Comparison of ENCODE assay signal across 11 cellular contexts in the genomic region with DNA sequence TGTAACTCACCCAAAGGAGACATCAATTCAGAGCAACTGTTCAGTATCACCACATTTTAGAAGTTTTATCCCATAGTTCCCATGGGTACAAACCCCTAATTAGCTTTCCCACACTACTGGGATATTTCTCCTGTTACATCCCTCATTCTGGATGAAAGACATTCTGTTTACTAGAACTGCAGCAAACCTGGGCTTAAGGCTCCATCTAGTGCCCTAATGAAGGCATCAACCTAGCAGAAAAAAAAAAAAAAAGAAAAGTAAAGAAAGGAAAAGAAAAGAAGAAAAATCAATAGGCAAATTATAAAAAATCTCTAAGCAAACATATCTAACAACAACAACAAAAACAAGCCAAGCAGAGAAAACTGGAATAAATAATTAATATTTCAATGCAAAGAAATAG.
DNase-seq lines count a peak whose midpoint lies in the region; ATAC-seq and TF ChIP-seq lines count a peak whose summit lies in the region.
"Had no signal": no experiment of that assay in that cellular context is flagged by ENCODE, and none has a peak within 500 bp of the region (broad histone marks: within the 10 kb centered on the region; RNA-seq: fewer than 3 reads in every experiment).

No MANE protein-coding gene starts in this region.

- no peaks in the 10 kb centered on the region for H3K36me3 Mint-ChIP-seq in nephron progenitor cell (ENCODE audit: low read depth)
- no peaks in the 10 kb centered on the region for H3K36me3 Mint-ChIP-seq in naive thymus-derived CD4-positive, alpha-beta T cell

- intact Hi-C loops in naive thymus-derived CD4-positive, alpha-beta T cell (cut with micrococcal nuclease) = no loop called here

- DNase-seq in GM13976 (ENCODE audit: low spot score) (no peak), NCI-H1105 treated with DMSO at 0.1 percent for 48 hours (lab: John Stamatoyannopoulos, UW) (peak; percentile 40), cardiac fibroblast (ENCODE audit: low read depth in 2 of 2) (peak; percentile 39 to 51), nephron progenitor cell (peak; percentile 33), NCI-H2227 (lab: John Stamatoyannopoulos, UW; ENCODE audit: unreplicated experiment) (no peak)
- no peak for DNase-seq in naive thymus-derived CD4-positive, alpha-beta T cell
- DNase-seq: Peyer's patch had no signal

- no peaks in the 10 kb centered on the region for H3K36me3 ChIP-seq in naive thymus-derived CD4-positive, alpha-beta T cell (ENCODE audit: control insufficient read depth in 2 of 3, insufficient read depth in 3 of 3, low read length in 3 of 3)
- H3K36me3 ChIP-seq: Peyer's patch had no signal

- CTCF ChIA-PET in naive thymus-derived CD4-positive, alpha-beta T cell (lab: Charles Lee) = no interaction called here

- TF ChIP-seq CTCF in GM13976 (IDR thresholded peaks at IDR 0.05; ENCODE audit: borderline replicate concordance, control extremely low read depth, extremely low read depth, insufficient read depth, missing control alignments) (peak; percentile 19), cardiac fibroblast (IDR thresholded peaks at IDR 0.05; ENCODE audit: low read depth, low read length) (peak; percentile 32), nephron progenitor cell (IDR thresholded peaks at IDR 0.05) (peak; percentile 74)

- no peak overlapping the region for H3K27ac ChIP-seq in naive thymus-derived CD4-positive, alpha-beta T cell (ENCODE audit: low read depth, low read length)
- H3K27ac ChIP-seq: foreskin keratinocyte, Peyer's patch had no signal

- H3K4me1 ChIP-seq in naive thymus-derived CD4-positive, alpha-beta T cell (ENCODE audit: control insufficient read depth in 2 of 2, insufficient read depth in 2 of 2, low read length in 2 of 2) = no peaks in the 10 kb centered on the region
- H3K4me1 ChIP-seq: foreskin keratinocyte, Peyer's patch had no signal

- H3K27me3 Mint-ChIP-seq in nephron progenitor cell (ENCODE audit: low read depth, poor library complexity) = no peaks in the 10 kb centered on the region
- H3K27me3 Mint-ChIP-seq in naive thymus-derived CD4-positive, alpha-beta T cell = no peaks in the 10 kb centered on the region

- in situ Hi-C loops in GM13976 (cut with MboI; ENCODE audit: low sequenced_read_pairs, unreplicated experiment) = no loop called here

- peaks cover 10% of the 10 kb centered on the region for H3K4me1 Mint-ChIP-seq in nephron progenitor cell
- H3K4me1 Mint-ChIP-seq in naive thymus-derived CD4-positive, alpha-beta T cell = no peaks in the 10 kb centered on the region

- no peaks in the 10 kb centered on the region for H3K27me3 ChIP-seq in naive thymus-derived CD4-positive, alpha-beta T cell (ENCODE audit: control insufficient read depth in 2 of 2, insufficient read depth in 2 of 2, low read length in 2 of 2)
- H3K27me3 ChIP-seq: foreskin keratinocyte, Peyer's patch had no signal

- H3K9me3 Mint-ChIP-seq in nephron progenitor cell = peaks cover 9% of the 10 kb centered on the region
- peaks cover 0 to 8% (median 2%) of the 10 kb centered on the region in 11 donors for H3K9me3 Mint-ChIP-seq in naive thymus-derived CD4-positive, alpha-beta T cell
- H3K9me3 Mint-ChIP-seq: activated T-helper 2 cell treated with anti-CD3 and anti-CD28 coated beads, Interferon-gamma antibody, Interleukin-2, Interleukin-4, amounts not matched to agents 10 μg/mL and 5 μg/mL and 100 μg/mL, durations not matched to agents 14 hours and 24 hours and 36 hours had no signal

- POLR2A ChIA-PET in naive thymus-derived CD4-positive, alpha-beta T cell (lab: Charles Lee) = no interaction called here

- H3K9me3 ChIP-seq in naive thymus-derived CD4-positive, alpha-beta T cell (ENCODE audit: control insufficient read depth in 2 of 3, low read length in 3 of 3) = no peaks in the 10 kb centered on the region
- H3K9me3 ChIP-seq: Peyer's patch had no signal

- no peak overlapping the region for H3K4me3 ChIP-seq in cardiac fibroblast (replicated peaks in 1 of 2; ENCODE audit: low read depth in 2 of 2, low read length in 2 of 2)
- H3K4me3 ChIP-seq in naive thymus-derived CD4-positive, alpha-beta T cell (ENCODE audit: low read length) = no peak overlapping the region
- H3K4me3 ChIP-seq: Peyer's patch had no signal

- peak overlapping the region; percentile 87 for H3K27ac Mint-ChIP-seq in nephron progenitor cell
- H3K27ac Mint-ChIP-seq in naive thymus-derived CD4-positive, alpha-beta T cell = no peak overlapping the region
- H3K27ac Mint-ChIP-seq: activated T-helper 2 cell treated with anti-CD3 and anti-CD28 coated beads, Interferon-gamma antibody, Interleukin-2, Interleukin-4, amounts not matched to agents 10 μg/mL and 5 μg/mL and 100 μg/mL, durations not matched to agents 14 hours and 24 hours and 36 hours had no signal

- peak overlapping the region; percentile 65 for H3K4me3 Mint-ChIP-seq in nephron progenitor cell
- no peak overlapping the region for H3K4me3 Mint-ChIP-seq in naive thymus-derived CD4-positive, alpha-beta T cell

- no peak for ATAC-seq in GM18511 (IDR thresholded peaks at IDR 0.05; ENCODE audit: unreplicated experiment)
- ATAC-seq in naive thymus-derived CD4-positive, alpha-beta T cell = no peak
- ATAC-seq in esophagus mucosa = no peak
- ATAC-seq: foreskin keratinocyte had no signal

Comparison
In these comparisons a context has a peak if more than half of its experiments do, and no peak if none do; other contexts are left out.
1. DNase-seq: peak in NCI-H1105 treated with DMSO at 0.1 percent for 48 hours (single experiment), cardiac fibroblast (2 of 2) and nephron progenitor cell (single experiment); none in GM13976 (single experiment), NCI-H2227 (single experiment) and naive thymus-derived CD4-positive, alpha-beta T cell (0 of 9).
2. CTCF ChIP-seq: peak in every context shown above with its lines; median percentile 74 in nephron progenitor cell; 32 in cardiac fibroblast; 19 in GM13976.